ENCODE assay signal across 7 cellular contexts in the genomic region with DNA sequence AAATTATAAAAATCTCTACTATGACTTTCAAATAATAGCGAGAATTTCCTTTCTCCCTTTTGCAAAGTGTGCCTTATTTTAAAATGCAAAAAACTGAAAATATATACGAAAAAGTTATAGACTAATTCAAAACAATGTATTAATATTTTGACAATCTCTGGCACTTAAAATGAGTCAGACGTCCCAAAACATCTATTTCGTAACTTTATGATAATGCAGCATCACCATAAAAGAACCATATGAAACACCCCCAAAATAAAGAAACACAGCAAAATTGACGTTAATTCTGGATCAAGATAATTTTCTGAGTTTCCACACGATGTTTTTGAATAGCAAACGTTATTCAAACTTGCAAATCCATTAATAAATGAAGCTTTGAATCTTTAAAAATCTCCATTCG. TPM values are rescaled to one million over a fixed set of nuclear protein-coding genes. Genes with fewer than 3 reads are reported as not detected.
DNase-seq lines count a peak whose midpoint lies in the region; ATAC-seq and TF ChIP-seq lines count a peak whose summit lies in the region.

No MANE protein-coding gene starts in this region.

- no peaks in the 10 kb centered on the region for H3K27me3 Mint-ChIP-seq in activated CD4-positive, alpha-beta memory T cell treated with anti-CD3 and anti-CD28 coated beads, Interleukin-2, amount 10 ng/mL, durations not matched to agents 7 days and 5 days
- no peaks in the 10 kb centered on the region for H3K27me3 Mint-ChIP-seq in stimulated activated naive B cell treated with anti-CD40 and anti-IgM and Interleukin-4, amounts not matched to agents 10 μg/mL and 1 μg/mL and 100 μg/mL, for 72 hours

- CTCF ChIA-PET in activated CD4-positive, alpha-beta memory T cell treated with anti-CD3 and anti-CD28 coated beads, Interleukin-2, amount 10 ng/mL, durations not matched to agents 7 days and 5 days (lab: Charles Lee): interaction anchor here (0.9 to 2.5 kb wide), 3 partner anchors 8 to 276 kb away, joined by 3 to 21 read pairs (median 5); a partner anchor contains a TSS

- no peak for ATAC-seq in stimulated activated naive B cell treated with anti-CD40 and anti-IgM and Interleukin-4, amounts not matched to agents 10 μg/mL and 1 μg/mL and 100 μg/mL, for 72 hours (replicated peaks)
- no peak for ATAC-seq in HG02763 (IDR thresholded peaks at IDR 0.05; ENCODE audit: unreplicated experiment)

- DNase-seq in HL-60 (ENCODE audit: low read depth in 1 of 2, low spot score in 1 of 2) (no peak), NCI-H526 treated with DMSO at 0.1 percent for 48 hours (lab: John Stamatoyannopoulos, UW) (no peak)
- no peak for DNase-seq in activated CD4-positive, alpha-beta memory T cell treated with anti-CD3 and anti-CD28 coated beads, Interleukin-2, amount 10 ng/mL, durations not matched to agents 7 days and 5 days
- DNase-seq in stimulated activated naive B cell treated with anti-CD40 and anti-IgM and Interleukin-4, amounts not matched to agents 10 μg/mL and 1 μg/mL and 100 μg/mL, for 72 hours: no peak
- no peak for DNase-seq in effector CD4-positive, alpha-beta T cell

- H3K4me3 ChIP-seq in HL-60 (replicated peaks; ENCODE audit: insufficient read depth, low read length): peak overlapping the region; percentile 81
- peak overlapping the region; percentile 83 for H3K4me3 ChIP-seq in iPS-11a (ENCODE audit: low read depth, low read length)

- H3K27ac ChIP-seq in HL-60 (replicated peaks): peak overlapping the region; percentile 86

- H3K27me3 ChIP-seq in HL-60 (ENCODE audit: insufficient read depth, poor library complexity, severe bottlenecking): no peaks in the 10 kb centered on the region

- peaks cover 58% of the 10 kb centered on the region for H3K4me1 Mint-ChIP-seq in activated CD4-positive, alpha-beta memory T cell treated with anti-CD3 and anti-CD28 coated beads, Interleukin-2, amount 10 ng/mL, durations not matched to agents 7 days and 5 days
- H3K4me1 Mint-ChIP-seq in stimulated activated naive B cell treated with anti-CD40 and anti-IgM and Interleukin-4, amounts not matched to agents 10 μg/mL and 1 μg/mL and 100 μg/mL, for 72 hours: peaks cover 14 to 36% of the 10 kb centered on the region in 2 donors

- POLR2A ChIA-PET in activated CD4-positive, alpha-beta memory T cell treated with anti-CD3 and anti-CD28 coated beads, Interleukin-2, amount 10 ng/mL, durations not matched to agents 7 days and 5 days (lab: Charles Lee): interaction anchor here (0.9 to 3.4 kb wide), 10 partner anchors 8 to 344 kb away, joined by 3 to 75 read pairs (median 10); a partner anchor contains a TSS

- peak overlapping the region; percentile 93 for H3K27ac Mint-ChIP-seq in activated CD4-positive, alpha-beta memory T cell treated with anti-CD3 and anti-CD28 coated beads, Interleukin-2, amount 10 ng/mL, durations not matched to agents 7 days and 5 days
- peak overlapping the region; percentile 99 for H3K27ac Mint-ChIP-seq in stimulated activated naive B cell treated with anti-CD40 and anti-IgM and Interleukin-4, amounts not matched to agents 10 μg/mL and 1 μg/mL and 100 μg/mL, for 72 hours

- no peaks in the 10 kb centered on the region for H3K9me3 Mint-ChIP-seq in activated CD4-positive, alpha-beta memory T cell treated with anti-CD3 and anti-CD28 coated beads, Interleukin-2, amount 10 ng/mL, durations not matched to agents 7 days and 5 days
- H3K9me3 Mint-ChIP-seq in stimulated activated naive B cell treated with anti-CD40 and anti-IgM and Interleukin-4, amounts not matched to agents 10 μg/mL and 1 μg/mL and 100 μg/mL, for 72 hours: no peaks in the 10 kb centered on the region

- no peak for TF ChIP-seq CTCF in HL-60 (IDR thresholded peaks at IDR 0.05; ENCODE audit: insufficient read depth, low read length)

- H3K4me3 Mint-ChIP-seq in activated CD4-positive, alpha-beta memory T cell treated with anti-CD3 and anti-CD28 coated beads, Interleukin-2, amount 10 ng/mL, durations not matched to agents 7 days and 5 days: peak overlapping the region; percentile 98
- peak overlapping the region; percentile 92 to 99 for H3K4me3 Mint-ChIP-seq in stimulated activated naive B cell treated with anti-CD40 and anti-IgM and Interleukin-4, amounts not matched to agents 10 μg/mL and 1 μg/mL and 100 μg/mL, for 72 hours

- peaks cover 8% of the 10 kb centered on the region for H3K36me3 Mint-ChIP-seq in activated CD4-positive, alpha-beta memory T cell treated with anti-CD3 and anti-CD28 coated beads, Interleukin-2, amount 10 ng/mL, durations not matched to agents 7 days and 5 days (ENCODE audit: low read depth)
- H3K36me3 Mint-ChIP-seq in stimulated activated naive B cell treated with anti-CD40 and anti-IgM and Interleukin-4, amounts not matched to agents 10 μg/mL and 1 μg/mL and 100 μg/mL, for 72 hours: peaks cover 5 to 8% of the 10 kb centered on the region in 2 donors

RNA-seq across cellular contexts. Expression of a gene that starts 1.0 kb away (rescaled TPM):
- 10 to 100 TPM; 62.6 to 68.7 TPM for total RNA-seq in activated CD4-positive, alpha-beta memory T cell treated with anti-CD3 and anti-CD28 coated beads, Interleukin-2, amount 10 ng/mL, durations not matched to agents 7 days and 5 days

RNA-seq across cellular contexts. Expression of a gene that starts 15.7 kb away (rescaled TPM):
- 10 to 100 TPM; 30.0 to 31.5 TPM for total RNA-seq in activated CD4-positive, alpha-beta memory T cell treated with anti-CD3 and anti-CD28 coated beads, Interleukin-2, amount 10 ng/mL, durations not matched to agents 7 days and 5 days
